Comparison of ENCODE assay signal across 8 cellular contexts in the genomic region with DNA sequence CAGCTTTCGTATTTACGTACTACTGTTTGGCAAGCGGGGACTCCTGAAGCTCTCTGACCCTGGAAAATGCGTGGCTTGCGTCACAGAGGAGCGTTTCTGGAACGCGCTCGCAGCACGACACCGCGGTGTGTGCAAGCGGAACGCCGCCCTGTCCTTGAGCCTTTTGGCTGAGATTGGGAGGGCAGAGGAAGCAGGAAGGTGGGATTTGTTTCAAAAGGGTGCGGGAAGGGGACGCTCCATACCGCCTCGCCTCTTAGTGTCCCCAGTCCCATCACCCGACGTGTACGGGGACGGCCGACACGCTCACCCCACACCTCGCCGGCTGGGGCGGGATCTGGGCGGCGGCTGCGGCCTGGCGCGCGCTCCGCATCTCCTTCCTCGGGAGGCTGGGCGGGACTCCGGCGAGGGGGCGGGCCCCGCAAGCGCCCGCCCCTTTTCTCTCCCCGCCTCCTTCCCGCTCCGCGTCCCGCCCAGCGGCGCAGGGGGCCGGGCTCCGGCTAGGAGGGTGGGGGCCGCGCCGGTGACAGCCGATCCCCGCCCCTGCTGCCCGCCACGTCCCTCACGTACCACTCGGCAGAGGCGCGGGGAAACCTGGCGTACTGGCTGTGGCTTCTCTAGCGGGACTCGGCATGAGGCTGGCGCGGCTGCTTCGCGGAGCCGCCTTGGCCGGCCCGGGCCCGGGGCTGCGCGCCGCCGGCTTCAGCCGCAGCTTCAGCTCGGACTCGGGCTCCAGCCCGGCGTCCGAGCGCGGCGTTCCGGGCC. TPM values are rescaled to one million over a fixed set of nuclear protein-coding genes. Genes with fewer than 3 reads are reported as not detected.
DNase-seq lines count a peak whose midpoint lies in the region; ATAC-seq, FAIRE-seq and TF ChIP-seq lines count a peak whose summit lies in the region.

TSS of gene PDK1 (plus strand) at position 569 of the 762 bp plus-strand sequence. CDS start at position 630, 61 bp downstream.

- intact Hi-C loops in spleen (cut with DNase I; ENCODE audit: low total_unique reads) = no loop called here

- peaks cover 0 to 7% (median 4%) of the 10 kb centered on the region in 3 donors for H3K36me3 Mint-ChIP-seq in immature natural killer cell

- H3K4me3 ChIP-seq in AG04449 (ENCODE audit: low read depth, low read length) (peak within 1 kb of the TSS; percentile 92), WI38 (ENCODE audit: low read depth, low read length) (peak within 1 kb of the TSS; percentile 93), bronchial epithelial cell (ENCODE audit: low read depth, low read length) (peak within 1 kb of the TSS; percentile 86), spleen (peak within 1 kb of the TSS; percentile 78 to 98 (median 88))

- H3K9me3 ChIP-seq in spleen = no peaks in the 10 kb centered on the region

- H3K27me3 Mint-ChIP-seq in immature natural killer cell (ENCODE audit: low read depth in 3 of 3) = peaks cover 2 to 4% (median 4%) of the 10 kb centered on the region in 3 donors

- peaks cover 21 to 32% of the 10 kb centered on the region in 2 donors for H3K4me1 Mint-ChIP-seq in immature natural killer cell

- H3K27me3 ChIP-seq in bronchial epithelial cell (ENCODE audit: control insufficient read depth, insufficient read depth, low read length) (no peaks in the 10 kb centered on the region), spleen (replicated peaks in 1 of 7) (no peaks in the 10 kb centered on the region)

- peak within 1 kb of the TSS; percentile 93 to 97 (median 97) for H3K4me3 Mint-ChIP-seq in immature natural killer cell

- peaks cover 5 to 48% (median 27%) of the 10 kb centered on the region in 6 donors for H3K4me1 ChIP-seq in spleen

- no peak for FAIRE-seq in bronchial epithelial cell (lab: Jason Lieb, UNC)

- H3K36me3 ChIP-seq in bronchial epithelial cell (ENCODE audit: control insufficient read depth, insufficient read depth, low read length) (peaks cover 4% of the 10 kb centered on the region), spleen (peaks cover 0 to 24% (median 10%) of the 10 kb centered on the region in 6 donors)

- ATAC-seq in GM18873 (IDR thresholded peaks at IDR 0.05; ENCODE audit: low FRiP score, unreplicated experiment) (peak; percentile 75), HG03135 (IDR thresholded peaks at IDR 0.05; ENCODE audit: unreplicated experiment) (peak; percentile 92)

- TF ChIP-seq CTCF in AG04449 (IDR thresholded peaks at IDR 0.05; ENCODE audit: insufficient read depth, low read length, missing control alignments) (no peak), WI38 (IDR thresholded peaks at IDR 0.05; ENCODE audit: low read depth, low read length) (no peak), bronchial epithelial cell (IDR thresholded peaks at IDR 0.05; ENCODE audit: insufficient read depth, low read length, severe bottlenecking) (no peak), spleen (IDR thresholded peaks at IDR 0.05 in 8 of 11, conservative IDR thresholded peaks at IDR 0.05 in 3 of 11) (no peak)

- peak; percentile 45 for DNase-seq in AG04449 (ENCODE audit: low read depth, low spot score)
- peak; percentile 97 for DNase-seq in NCI-H2227 (lab: John Stamatoyannopoulos, UW; ENCODE audit: unreplicated experiment)
- DNase-seq in bronchial epithelial cell (ENCODE audit: low read depth) = peak; percentile 74
- DNase-seq in immature natural killer cell = peak; percentile 90 to 91 (median 91)
- peak; percentile 98 for DNase-seq in spleen

- POLR2A ChIA-PET in AG04449 (lab: Yijun Ruan, JAX) = interaction anchor here (1.1 kb wide), 1 partner anchor 138 kb away, joined by 3 read pairs; no protein-coding TSS in a partner anchor

- CTCF ChIA-PET in AG04449 (lab: Yijun Ruan, JAX) = interaction anchor here (1.0 kb wide), 1 partner anchor 74 kb away, joined by 3 read pairs; no protein-coding TSS in a partner anchor

- H3K9me3 Mint-ChIP-seq in immature natural killer cell = no peaks in the 10 kb centered on the region

- peak in 2 of 3 donors; percentile 34 to 43 for TF ChIP-seq POLR2A in spleen (IDR thresholded peaks at IDR 0.05)

- 0 to 1% (median 0%) methylated on average over 47 to 88 of the region's 88 CpGs for WGBS in spleen, 5 donors

- H3K27ac Mint-ChIP-seq in immature natural killer cell = peak within 1 kb of the TSS; percentile 80 to 92 (median 88)

- peak within 1 kb of the TSS; percentile 85 to 98 (median 96) for H3K27ac ChIP-seq in spleen

RNA-seq across cellular contexts. Expression of gene PDK1, which starts in this region (rescaled TPM):
- 15.2 and 18.4 TPM in 2 replicates for total RNA-seq in bronchial epithelial cell
- 10 to 100 TPM in 1 of 3 donors, 1 to 10 TPM in 2; 9.9 to 14.4 (median 10.0) TPM for polyA plus RNA-seq in immature natural killer cell
- 10 to 100 TPM; 25.8 to 61.7 (median 28.9) TPM for total RNA-seq in spleen
- polyA plus RNA-seq in spleen = 1 to 10 TPM; 4.4 to 6.6 (median 4.7) TPM

Comparison
In these comparisons a context has a peak if more than half of its experiments do, and no peak if none do; other contexts are left out.
1. Peak in every context shown above with its lines: DNase-seq, ATAC-seq, H3K4me3 ChIP-seq and H3K27ac ChIP-seq.
2. DNase-seq: peak in every context shown above with its lines; median percentile 98 in spleen; 97 in NCI-H2227; 91 in immature natural killer cell; 74 in bronchial epithelial cell; 45 in AG04449.